18 cellular contexts compared by ENCODE assay signal in the genomic region with DNA sequence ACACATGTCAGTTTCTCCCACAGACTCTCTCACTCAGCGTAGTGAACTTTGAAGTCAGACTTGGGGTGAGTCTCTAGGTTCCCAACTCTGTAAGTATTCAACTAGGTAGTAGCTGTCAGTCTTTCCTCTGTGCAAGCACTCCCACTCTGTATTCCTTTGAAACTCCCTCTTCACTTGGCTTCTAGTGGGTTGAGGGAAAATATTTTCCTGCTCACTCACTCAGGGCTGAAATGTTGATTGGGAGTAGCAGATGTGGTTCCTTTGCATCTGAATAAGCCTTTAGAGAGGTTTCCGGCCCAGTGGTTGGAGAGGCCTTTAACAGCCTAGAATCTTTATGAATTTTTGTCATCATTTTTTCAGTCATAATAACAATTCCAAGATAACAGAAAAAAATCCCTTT. TPM values are rescaled to one million over a fixed set of nuclear protein-coding genes. Genes with fewer than 3 reads are reported as not detected.
DNase-seq lines count a peak whose midpoint lies in the region; ATAC-seq lines count a peak whose summit lies in the region.
"Had no signal": no experiment of that assay in that cellular context is flagged by ENCODE, and none has a peak within 500 bp of the region (broad histone marks: within the 10 kb centered on the region; RNA-seq: fewer than 3 reads in every experiment).

No MANE protein-coding gene starts in this region.

- ATAC-seq in T-helper 17 cell (no peak), HG03342 (IDR thresholded peaks at IDR 0.05; ENCODE audit: unreplicated experiment) (no peak), GM19324 (IDR thresholded peaks at IDR 0.05; ENCODE audit: low FRiP score, unreplicated experiment) (no peak)
- ATAC-seq: A549 had no signal

- peak; percentile 29 for DNase-seq in GM03348 (ENCODE audit: low spot score)
- no peak for DNase-seq in T-helper 17 cell
- peak; percentile 66 for DNase-seq in fibroblast of peridontal ligament (ENCODE audit: extremely low read depth)
- peak; percentile 59 for DNase-seq in myocyte (ENCODE audit: low read depth)
- no peak for DNase-seq in NK-92 (lab: John Stamatoyannopoulos, UW; ENCODE audit: unreplicated experiment)
- no peak for DNase-seq in NCI-H2107 (lab: John Stamatoyannopoulos, UW)
- DNase-seq: AML-193, Caco-2, DMS153, HCEC 1CT, Karpas-422, NCI-H187 treated with DMSO at 0.1 percent for 48 hours, NCI-H510A treated with DMSO at 0.1 percent for 48 hours, NCI-H82, PC-9 had no signal

- peak overlapping the region; percentile 24 for H3K27ac Mint-ChIP-seq in T-helper 17 cell

- H3K9me3 ChIP-seq in T-helper 17 cell (ENCODE audit: control insufficient read depth, low read length, poor library complexity, severe bottlenecking): no peaks in the 10 kb centered on the region
- H3K9me3 ChIP-seq: A549, Caco-2 had no signal

- H3K27me3 Mint-ChIP-seq in T-helper 17 cell: no peaks in the 10 kb centered on the region

- H3K4me3 Mint-ChIP-seq in T-helper 17 cell: no peak overlapping the region

- peaks cover 2% of the 10 kb centered on the region for H3K36me3 Mint-ChIP-seq in T-helper 17 cell (ENCODE audit: low read depth)

- H3K4me1 Mint-ChIP-seq in T-helper 17 cell: peaks cover 7% of the 10 kb centered on the region

RNA-seq across cellular contexts. Expression of gene ARRDC3, which starts 18.1 kb away (rescaled TPM):
- 100 to 1,000 TPM; 173 to 200 TPM for total RNA-seq in T-helper 17 cell
- total RNA-seq in myocyte: 46.9 and 53.0 TPM in 2 replicates
- polyA plus RNA-seq in myocyte (2012): 7.8 TPM

Comparison
In these comparisons a context has a peak if more than half of its experiments do, and no peak if none do; other contexts are left out.
1. DNase-seq: peak in GM03348 (single experiment), fibroblast of peridontal ligament (single experiment) and myocyte (single experiment); none in T-helper 17 cell (0 of 3), NK-92 (single experiment) and NCI-H2107 (single experiment).